8 cellular contexts compared by ENCODE assay signal in genomic region chr7:73851410-73852338, GRCh38. TPM values are rescaled to one million over a fixed set of nuclear protein-coding genes. Genes with fewer than 3 reads are reported as not detected.
DNase-seq lines count a peak whose midpoint lies in the region; ATAC-seq and TF ChIP-seq lines count a peak whose summit lies in the region.

No MANE protein-coding gene starts in this region.

- no peak overlapping the region for H3K4me3 ChIP-seq in ascending aorta
- H3K4me3 ChIP-seq in uterus: no peak overlapping the region
- no peak overlapping the region for H3K4me3 ChIP-seq in BE2C (ENCODE audit: low read depth, low read length)

- POLR2A ChIA-PET in HEK293T (lab: Yijun Ruan, JAX): interaction anchor here (0.8 to 1.5 kb wide), 4 partner anchors 9 to 113 kb away, joined by 4 to 13 read pairs (median 8); partner anchors contain the start of genes ABHD11 and METTL27

- TF ChIP-seq CTCF in ascending aorta (IDR thresholded peaks at IDR 0.05) (no peak), uterus (IDR thresholded peaks at IDR 0.05) (no peak), BE2C (IDR thresholded peaks at IDR 0.05; ENCODE audit: low read depth, low read length) (no peak)

- DNase-seq in SKM-1 treated with dmso at 0.1 percent for 144 hours (lab: John Stamatoyannopoulos, UW; ENCODE audit: unreplicated experiment): peak; percentile 31
- DNase-seq in SKM-1 (lab: John Stamatoyannopoulos, UW; ENCODE audit: unreplicated experiment): no peak
- no peak for DNase-seq in HEK293T (ENCODE audit: extremely low spot score)
- DNase-seq in NCI-H1048 (lab: John Stamatoyannopoulos, UW): peak; percentile 57
- peak in 1 of 2 donors; percentile 83 for DNase-seq in ascending aorta (ENCODE audit: low spot score in 2 of 2)
- DNase-seq in left colon: no peak
- peak in 1 of 2 donors; percentile 61 for DNase-seq in uterus
- DNase-seq in BE2C: no peak

- ATAC-seq in left colon: peak; percentile 43

- H3K9me3 ChIP-seq in ascending aorta (no peaks in the 10 kb centered on the region), uterus (no peaks in the 10 kb centered on the region), BE2C (no peaks in the 10 kb centered on the region)

- H3K36me3 ChIP-seq in ascending aorta (no peaks in the 10 kb centered on the region), uterus (no peaks in the 10 kb centered on the region), BE2C (no peaks in the 10 kb centered on the region)

- H3K27ac ChIP-seq in ascending aorta (peak overlapping the region; percentile 68 to 82), uterus (peak overlapping the region; percentile 86 to 96)

- H3K27me3 ChIP-seq in ascending aorta (no peaks in the 10 kb centered on the region), uterus (no peaks in the 10 kb centered on the region), BE2C (peaks cover 8% of the 10 kb centered on the region)

- intact Hi-C loops in ascending aorta (cut with DNase I) (loop anchor here (1.0 to 5.0 kb wide), 2 partner anchors 9 to 114 kb away; partner anchors contain the start of genes ABHD11 and METTL27), left colon (cut with DNase I, micrococcal nuclease) (loop anchor here in 1 of 2 donors (5.0 to 10.0 kb wide), 2 partner anchors 39 to 107 kb away; no protein-coding TSS in a partner anchor), uterus (cut with DNase I; ENCODE audit: low total_unique reads) (no loop called here)

- no peak for TF ChIP-seq POLR2A in uterus (IDR thresholded peaks at IDR 0.05)

- H3K4me1 ChIP-seq in ascending aorta: peaks cover 0 to 9% of the 10 kb centered on the region in 2 donors
- peaks cover 0 to 3% of the 10 kb centered on the region in 2 donors for H3K4me1 ChIP-seq in uterus
- H3K4me1 ChIP-seq in BE2C: no peaks in the 10 kb centered on the region

- CTCF ChIA-PET in HEK293T (lab: Yijun Ruan, JAX): interaction anchor here (0.8 to 1.1 kb wide), 6 partner anchors 9 to 549 kb away, joined by 3 to 6 read pairs (median 3); no protein-coding TSS in a partner anchor

TF ChIP-seq in HEK293T, 16 proteins besides CTCF, POLR2A, EP300 and RAD21:
- TF ChIP-seq L3MBTL2 (conservative IDR thresholded peaks at IDR 0.05): 0 out of 2 replicates have a peak, but pooled peaks have one; percentile 17
- TF ChIP-seq SP1 (IDR thresholded peaks at IDR 0.05): no peak
TF ChIP-seq in HEK293T: peak in this region for 1.

RNA-seq across cellular contexts. Expression of gene TMEM270, which starts 9.3 kb away (rescaled TPM):
- total RNA-seq in ascending aorta (not detected), left colon (not detected), uterus (1 to 10 TPM in 1 of 4 donors, not detected in 3; 1.1 TPM)
- not detected for polyA plus RNA-seq in BE2C (2012; ENCODE audit: insufficient read depth, insufficient read length, low read depth)

RNA-seq across cellular contexts. Expression of gene METTL27, which starts 9.4 kb away (rescaled TPM):
- total RNA-seq in ascending aorta: not detected
- total RNA-seq in left colon: 1 to 10 TPM; 3.7 to 3.8 TPM
- 1 to 10 TPM in 3 of 4 donors, not detected in 1; 1.5 to 9.3 (median 2.8) TPM for total RNA-seq in uterus
- 6.6 TPM for polyA plus RNA-seq in BE2C (2012; ENCODE audit: insufficient read depth, insufficient read length, low read depth)

RNA-seq across cellular contexts. Expression of gene CLDN4, which starts 20.9 kb away (rescaled TPM):
- 0.21 TPM for total RNA-seq in ascending aorta
- 1,000 to 10,000 TPM; 1,078 to 1,246 TPM for total RNA-seq in left colon
- 10 to 100 TPM in 1 of 4 donors, 1 to 10 TPM in 2, under 1 TPM in 1; 0.77 to 55.7 (median 4.5) TPM for total RNA-seq in uterus
- 22.2 TPM for polyA plus RNA-seq in BE2C (2012; ENCODE audit: insufficient read depth, insufficient read length, low read depth)

Comparison
In these comparisons a context has a peak if more than half of its experiments do, and no peak if none do; other contexts are left out.
1. DNase-seq: peak in SKM-1 treated with dmso at 0.1 percent for 144 hours (single experiment) and NCI-H1048 (single experiment); none in SKM-1 (single experiment), HEK293T (single experiment), left colon (0 of 2) and BE2C (single experiment).
2. RNA of gene CLDN4, which starts 20.9 kb away (total RNA-seq): 1,078 to 1,246 TPM in left colon; 0.77 to 55.7 TPM in uterus and 0.21 TPM in ascending aorta (single experiment); every median in the first group is over 10 times any median in the second.